Comparison of ENCODE assay signal across 25 cellular contexts in genomic region chr1:231264642-231265041, GRCh38.
"Had no signal": no experiment of that assay in that cellular context is flagged by ENCODE, and none has a peak within 500 bp of the region (broad histone marks: within the 10 kb centered on the region; RNA-seq: fewer than 3 reads in every experiment).

No MANE protein-coding gene starts in this region.

- H3K4me3 ChIP-seq: dorsolateral prefrontal cortex, hepatocyte, mucosa of descending colon, ovary, right atrium auricular region, sigmoid colon, skin epidermis, stomach, thoracic aorta, vagina had no signal

- H3K27me3 Mint-ChIP-seq: type B pancreatic cell had no signal

- ATAC-seq: mucosa of descending colon, natural killer cell had no signal

- H3K9me3 Mint-ChIP-seq: natural killer cell, neural crest cell, type B pancreatic cell had no signal

- H3K4me2 ChIP-seq: hepatocyte had no signal

- H3K79me2 ChIP-seq: hepatocyte had no signal

- H3K4me1 ChIP-seq: right atrium auricular region, sigmoid colon, stomach, vagina had no signal

- H3K36me3 ChIP-seq: ovary had no signal

- H3K27ac Mint-ChIP-seq: natural killer cell, type B pancreatic cell had no signal

- DNase-seq: cortex of kidney; dorsolateral prefrontal cortex; effector memory CD4-positive, alpha-beta T cell; erythroblast; foreskin melanocyte; head of caudate nucleus; kidney glomerular epithelial cell; mammary epithelial cell; mucosa of descending colon; natural killer cell; nucleus accumbens; ovary; sigmoid colon; stimulated activated CD4-positive, alpha-beta T cell treated with anti-CD3 and anti-CD28 coated beads, Interleukin-2, amount 100 ng/mL, for 24 hours; stimulated activated CD4-positive, alpha-beta T cell treated with anti-CD3 and anti-CD28 coated beads, Interleukin-4, amount 100 ng/mL, for 4 hours; stimulated activated naive CD4-positive, alpha-beta T cell; stomach; substantia nigra had no signal

- H3K4me3 Mint-ChIP-seq: natural killer cell, neural crest cell, type B pancreatic cell had no signal

- H3K27ac ChIP-seq: hepatocyte, ovary, right atrium auricular region, sigmoid colon, skin epidermis, stomach, thoracic aorta, vagina had no signal

- H3K27me3 ChIP-seq: dorsolateral prefrontal cortex, hepatocyte, ovary, right atrium auricular region, sigmoid colon, stomach, vagina had no signal

- H2AFZ ChIP-seq: hepatocyte had no signal

- H3K4me1 Mint-ChIP-seq: natural killer cell, neural crest cell had no signal

- H3K9me3 ChIP-seq: mucosa of descending colon, ovary, right atrium auricular region, sigmoid colon, stomach, thoracic aorta, vagina had no signal
